15 cellular contexts compared by ENCODE assay signal in the genomic region with DNA sequence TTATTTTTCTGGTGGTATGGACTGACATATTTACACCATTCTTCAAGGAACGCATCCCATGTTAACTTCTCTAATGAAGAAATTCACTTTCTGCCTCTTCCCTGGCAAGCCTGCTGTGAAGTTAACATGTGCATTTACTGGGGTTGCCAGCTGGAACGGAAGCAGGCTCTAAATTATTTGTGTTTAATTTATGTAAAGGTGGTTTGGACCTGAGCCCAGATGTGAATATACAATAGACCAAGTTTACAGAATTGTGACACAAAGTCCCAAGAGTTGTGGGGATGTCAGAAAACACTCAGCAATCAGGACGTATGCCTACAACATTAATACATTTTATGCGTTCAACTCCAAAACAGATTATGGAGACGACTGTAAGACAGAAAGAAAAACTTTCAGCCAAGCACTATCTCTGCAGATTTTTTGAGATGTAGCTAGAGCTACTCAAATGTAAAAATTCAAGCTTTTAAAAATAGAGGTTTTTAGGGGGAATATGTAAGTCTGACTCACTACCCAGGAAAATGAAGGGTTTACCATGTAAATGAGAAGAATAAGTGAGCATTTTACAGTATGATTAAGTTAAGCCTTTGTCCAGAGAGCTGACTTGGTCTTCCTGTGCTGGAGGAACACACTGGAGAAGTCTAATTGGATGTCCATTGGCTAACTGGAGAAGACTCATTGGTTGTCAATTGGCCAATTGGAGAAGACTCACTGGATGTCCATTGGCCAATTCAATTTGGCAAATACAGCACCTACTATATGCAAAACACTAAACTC. TPM values are rescaled to one million over a fixed set of nuclear protein-coding genes. Genes with fewer than 3 reads are reported as not detected.
DNase-seq lines count a peak whose midpoint lies in the region; ATAC-seq, FAIRE-seq and TF ChIP-seq lines count a peak whose summit lies in the region.
"Had no signal": no experiment of that assay in that cellular context is flagged by ENCODE, and none has a peak within 500 bp of the region (broad histone marks: within the 10 kb centered on the region; RNA-seq: fewer than 3 reads in every experiment).

No MANE protein-coding gene starts in this region.

- no peak overlapping the region for H2AFZ ChIP-seq in keratinocyte (ENCODE audit: control insufficient read depth, low read length)

- H3K4me3 Mint-ChIP-seq in Caco-2 (ENCODE audit: unreplicated experiment), result no peak overlapping the region
- no peak overlapping the region for H3K4me3 Mint-ChIP-seq in nephron progenitor cell
- H3K4me3 Mint-ChIP-seq: activated naive CD4-positive, alpha-beta T cell treated with anti-CD3 and anti-CD28 coated beads, Interleukin-2, amount 10 ng/mL, durations not matched to agents 7 days and 5 days; CD4-positive, alpha-beta memory T cell; natural killer cell treated with Interleukin-12 subunit alpha and Interleukin-12 subunit beta and Interleukin-15 and Interleukin-18, amount 100 ng/mL, for 72 hours had no signal

- H3K9ac ChIP-seq in keratinocyte (ENCODE audit: control insufficient read depth, extremely low read depth, insufficient read depth, low read length), result no peak overlapping the region

- H3K36me3 ChIP-seq in Caco-2 (ENCODE audit: control insufficient read depth, insufficient read depth, low read length), result peaks cover 2% of the 10 kb centered on the region; the same call in 1 of the 2 replicates
- H3K36me3 ChIP-seq in keratinocyte (ENCODE audit: control insufficient read depth in 2 of 2, extremely low read depth in 1 of 2, insufficient read depth in 2 of 2, low read length in 2 of 2), result peaks cover 8 to 10% of the 10 kb centered on the region in 2 experiments

- H3K9me3 ChIP-seq in Caco-2 (no peaks in the 10 kb centered on the region), keratinocyte (ENCODE audit: control insufficient read depth, low read depth, low read length) (no peaks in the 10 kb centered on the region)

- H3K4me2 ChIP-seq in keratinocyte (ENCODE audit: control insufficient read depth, extremely low read depth, insufficient read depth, low read depth, low read length), result peak overlapping the region; percentile 13

- H3K27me3 ChIP-seq in Caco-2 (replicated peaks; ENCODE audit: control insufficient read depth, insufficient read depth, low read length) (no peaks in the 10 kb centered on the region), keratinocyte (ENCODE audit: control insufficient read depth, extremely low read depth, insufficient read depth, low read length) (no peaks in the 10 kb centered on the region)

- H3K4me3 ChIP-seq in Caco-2 (ENCODE audit: low read depth, low read length), result no peak overlapping the region
- H3K4me3 ChIP-seq in keratinocyte (ENCODE audit: control insufficient read depth in 2 of 3, extremely low read depth in 1 of 3, insufficient read depth in 2 of 3, low read depth in 1 of 3, low read length in 3 of 3), result no peak overlapping the region
- H3K4me3 ChIP-seq: K562 had no signal

- peaks cover 57% of the 10 kb centered on the region for H3K79me2 ChIP-seq in keratinocyte (ENCODE audit: control insufficient read depth, insufficient read depth, low read length)

- H3K4me1 ChIP-seq in Caco-2, result peaks cover 34% of the 10 kb centered on the region
- peaks cover 15% of the 10 kb centered on the region for H3K4me1 ChIP-seq in keratinocyte (ENCODE audit: control insufficient read depth, extremely low read depth, insufficient read depth, low read length)

- H3K36me3 Mint-ChIP-seq in Caco-2 (ENCODE audit: insufficient read depth, unreplicated experiment) (peaks cover 48% of the 10 kb centered on the region), nephron progenitor cell (ENCODE audit: low read depth) (peaks cover 95% of the 10 kb centered on the region)
- H3K36me3 Mint-ChIP-seq: activated naive CD4-positive, alpha-beta T cell treated with anti-CD3 and anti-CD28 coated beads, Interleukin-2, amount 10 ng/mL, durations not matched to agents 7 days and 5 days; natural killer cell treated with Interleukin-12 subunit alpha and Interleukin-12 subunit beta and Interleukin-15 and Interleukin-18, amount 100 ng/mL, for 72 hours had no signal

- FAIRE-seq in keratinocyte (lab: Jason Lieb, UNC), result peak; percentile 67
- FAIRE-seq: K562, TTC549 had no signal

- peak overlapping the region; percentile 74 for H3K27ac Mint-ChIP-seq in Caco-2 (ENCODE audit: unreplicated experiment)
- no peak overlapping the region for H3K27ac Mint-ChIP-seq in nephron progenitor cell
- H3K27ac Mint-ChIP-seq: activated naive CD4-positive, alpha-beta T cell treated with anti-CD3 and anti-CD28 coated beads, Interleukin-2, amount 10 ng/mL, durations not matched to agents 7 days and 5 days; CD4-positive, alpha-beta memory T cell; natural killer cell treated with Interleukin-12 subunit alpha and Interleukin-12 subunit beta and Interleukin-15 and Interleukin-18, amount 100 ng/mL, for 72 hours had no signal

- ATAC-seq in GM21717 (IDR thresholded peaks at IDR 0.05; ENCODE audit: unreplicated experiment), result no peak
- ATAC-seq: K562; natural killer cell treated with Interleukin-12 subunit alpha and Interleukin-12 subunit beta and Interleukin-15 and Interleukin-18, amount 100 ng/mL, for 72 hours had no signal

- dilution Hi-C loops in keratinocyte (cut with MboI; ENCODE audit: extremely low pct_ligation_motif_present, low sequenced_read_pairs), result no loop called here

- no peaks in the 10 kb centered on the region for H3K9me1 ChIP-seq in keratinocyte (ENCODE audit: control insufficient read depth, extremely low read depth, insufficient read depth, low read length)

- no peaks in the 10 kb centered on the region for H3K27me3 Mint-ChIP-seq in Caco-2 (ENCODE audit: insufficient read depth, unreplicated experiment)
- peaks cover 3% of the 10 kb centered on the region for H3K27me3 Mint-ChIP-seq in nephron progenitor cell (ENCODE audit: low read depth, poor library complexity)
- H3K27me3 Mint-ChIP-seq: activated naive CD4-positive, alpha-beta T cell treated with anti-CD3 and anti-CD28 coated beads, Interleukin-2, amount 10 ng/mL, durations not matched to agents 7 days and 5 days had no signal

- DNase-seq in Caco-2 (no peak), LHCN-M2 (ENCODE audit: low read depth) (peak; percentile 23), keratinocyte (ENCODE audit: low read depth, low spot score) (no peak), NCI-H2107 treated with DMSO at 0.1 percent for 48 hours (lab: John Stamatoyannopoulos, UW; ENCODE audit: unreplicated experiment) (no peak), nephron progenitor cell (no peak)
- DNase-seq in stimulated activated CD4-positive, alpha-beta T cell treated with anti-CD3 and anti-CD28 coated beads, Interleukin-1b, Interleukin-23, amount 100 ng/mL, for 48 hours, result no peak
- DNase-seq: activated naive CD4-positive, alpha-beta T cell treated with anti-CD3 and anti-CD28 coated beads, Interleukin-2, amount 10 ng/mL, durations not matched to agents 7 days and 5 days; CD4-positive, alpha-beta memory T cell; cerebellar nuclear complex; kidney glomerular epithelial cell had no signal

- no TSS peak for BruUV-seq in Caco-2 (replicated peaks; lab: Mats Ljungman, UMichigan)

- H3K9me3 Mint-ChIP-seq in Caco-2 (ENCODE audit: unreplicated experiment) (peaks cover under 1% of the 10 kb centered on the region), nephron progenitor cell (peaks cover 23% of the 10 kb centered on the region)
- H3K9me3 Mint-ChIP-seq: activated naive CD4-positive, alpha-beta T cell treated with anti-CD3 and anti-CD28 coated beads, Interleukin-2, amount 10 ng/mL, durations not matched to agents 7 days and 5 days; natural killer cell treated with Interleukin-12 subunit alpha and Interleukin-12 subunit beta and Interleukin-15 and Interleukin-18, amount 100 ng/mL, for 72 hours had no signal

- TF ChIP-seq CTCF in Caco-2 (IDR thresholded peaks at IDR 0.05; ENCODE audit: insufficient read depth in 1 of 2, low read depth in 1 of 2, low read length in 1 of 2, severe bottlenecking in 1 of 2, unreplicated experiment in 1 of 2), result no peak
- TF ChIP-seq CTCF in VCaP (conservative IDR thresholded peaks at IDR 0.05), result no peak
- no peak for TF ChIP-seq CTCF in keratinocyte (optimal IDR thresholded peaks at IDR 0.05 in 1 of 3, IDR thresholded peaks at IDR 0.05 in 1 of 3, conservative IDR thresholded peaks at IDR 0.05 in 1 of 3; ENCODE audit: extremely low read depth in 1 of 3, insufficient read depth in 2 of 3, low read length in 3 of 3)
- no peak for TF ChIP-seq CTCF in nephron progenitor cell (IDR thresholded peaks at IDR 0.05)

- POLR2A ChIA-PET in Caco-2 (lab: Charles Lee), result no interaction called here

- intact Hi-C loops in Caco-2 (cut with micrococcal nuclease; ENCODE audit: unreplicated experiment), result loop anchor here (5.0 kb wide), 2 partner anchors 93 to 118 kb away; no protein-coding TSS in a partner anchor

- H3K4me1 Mint-ChIP-seq in Caco-2 (ENCODE audit: low read depth, unreplicated experiment) (peaks cover 26% of the 10 kb centered on the region), nephron progenitor cell (peaks cover 30% of the 10 kb centered on the region)
- H3K4me1 Mint-ChIP-seq: activated naive CD4-positive, alpha-beta T cell treated with anti-CD3 and anti-CD28 coated beads, Interleukin-2, amount 10 ng/mL, durations not matched to agents 7 days and 5 days; CD4-positive, alpha-beta memory T cell had no signal

- H3K27ac ChIP-seq in VCaP, result peak overlapping the region; percentile 23; the same call in 1 of the 2 replicates
- H3K27ac ChIP-seq in keratinocyte (ENCODE audit: control insufficient read depth, insufficient read depth, low read length), result no peak overlapping the region

- CTCF ChIA-PET in Caco-2 (lab: Charles Lee), result no interaction called here

- H4K20me1 ChIP-seq in keratinocyte (ENCODE audit: control insufficient read depth, extremely low read depth, insufficient read depth, low read length), result no peaks in the 10 kb centered on the region

RNA-seq across cellular contexts. Expression of gene NRP1, which starts 19.5 kb away (rescaled TPM):
- 99.3 and 123 TPM in 2 replicates for total RNA-seq in Caco-2 (2022)
- 174 and 181 TPM in 2 replicates for total RNA-seq in LHCN-M2 (2014; rRNA removed)
- 76.1 TPM for polyA plus RNA-seq in LHCN-M2 (2012)
- 15.1 to 55.4 TPM (median 36.2 TPM) in 3 replicates for polyA plus RNA-seq in keratinocyte
- polyA plus RNA-seq in keratinocyte (2011; ENCODE audit: low read depth), result 7.3 TPM
- 9.6 and 12.2 TPM in 2 replicates for polyA plus RNA-seq in keratinocyte (2011; cell fraction: cytosol; rRNA removed)
- 61.3 and 83.6 TPM in 2 replicates for polyA plus RNA-seq in keratinocyte (2011; cell fraction: nucleus; rRNA removed)
- polyA plus RNA-seq in keratinocyte (2012; ENCODE audit: low replicate concordance), result 5.2 and 59.6 TPM in 2 replicates
- polyA minus RNA-seq in keratinocyte, result 35.5 to 105 TPM (median 80.8 TPM) in 3 replicates
- polyA minus RNA-seq in keratinocyte (2011; cell fraction: cytosol; rRNA and poly(A)+ RNA removed), result 38.2 TPM
- polyA minus RNA-seq in keratinocyte (2011; cell fraction: nucleus; rRNA and poly(A)+ RNA removed), result 74.6 and 127 TPM in 2 replicates
- polyA plus RNA-seq: CD4-positive, alpha-beta memory T cell had no signal
